ENCODE assay signal across 9 cellular contexts in genomic region chr3:126487151-126487771, GRCh38. TPM values are rescaled to one million over a fixed set of nuclear protein-coding genes. Genes with fewer than 3 reads are reported as not detected.
DNase-seq lines count a peak whose midpoint lies in the region; ATAC-seq and TF ChIP-seq lines count a peak whose summit lies in the region.
"Had no signal": no experiment of that assay in that cellular context is flagged by ENCODE, and none has a peak within 500 bp of the region (broad histone marks: within the 10 kb centered on the region; RNA-seq: fewer than 3 reads in every experiment).

No MANE protein-coding gene starts in this region.

- H3K9me3 Mint-ChIP-seq in activated CD4-positive, alpha-beta T cell treated with anti-CD3 and anti-CD28 coated beads, Interleukin-2, amount 10 ng/mL, durations not matched to agents 24 days and 14 days = no peaks in the 10 kb centered on the region
- no peaks in the 10 kb centered on the region for H3K9me3 Mint-ChIP-seq in stimulated activated effector memory CD8-positive, alpha-beta T cell treated with anti-CD3 and anti-CD28 coated beads, Interleukin-12 subunit alpha, Interleukin-12 subunit beta, amount 100 ng/mL, for 72 hours
- no peaks in the 10 kb centered on the region for H3K9me3 Mint-ChIP-seq in CD4-positive, alpha-beta memory T cell

- no peak overlapping the region for H3K4me3 Mint-ChIP-seq in activated CD4-positive, alpha-beta T cell treated with anti-CD3 and anti-CD28 coated beads, Interleukin-2, amount 10 ng/mL, durations not matched to agents 24 days and 14 days
- H3K4me3 Mint-ChIP-seq in stimulated activated effector memory CD8-positive, alpha-beta T cell treated with anti-CD3 and anti-CD28 coated beads, Interleukin-12 subunit alpha, Interleukin-12 subunit beta, amount 100 ng/mL, for 72 hours = no peak overlapping the region
- H3K4me3 Mint-ChIP-seq in CD4-positive, alpha-beta memory T cell = no peak overlapping the region

- peak; percentile 66 for DNase-seq in activated CD4-positive, alpha-beta T cell treated with anti-CD3 and anti-CD28 coated beads, Interleukin-2, amount 10 ng/mL, durations not matched to agents 24 days and 14 days
- no peak for DNase-seq in activated CD4-positive, alpha-beta T cell treated with anti-CD3 and anti-CD28 coated beads for 4 hours
- peak; percentile 50 for DNase-seq in SW480 (ENCODE audit: low spot score)
- DNase-seq in fibroblast of pulmonary artery (ENCODE audit: low read depth) = peak; percentile 12
- DNase-seq in stimulated activated effector memory CD8-positive, alpha-beta T cell treated with anti-CD3 and anti-CD28 coated beads, Interleukin-12 subunit alpha, Interleukin-12 subunit beta, amount 100 ng/mL, for 72 hours (ENCODE audit: low spot score in 2 of 2) = no peak
- DNase-seq in NCI-H2227 (lab: John Stamatoyannopoulos, UW; ENCODE audit: unreplicated experiment) = no peak
- no peak for DNase-seq in CD4-positive, alpha-beta memory T cell
- no peak for DNase-seq in Ammon's horn (ENCODE audit: low spot score)
- DNase-seq: activated gamma-delta T cell had no signal

- H3K27ac Mint-ChIP-seq in activated CD4-positive, alpha-beta T cell treated with anti-CD3 and anti-CD28 coated beads, Interleukin-2, amount 10 ng/mL, durations not matched to agents 24 days and 14 days = peak overlapping the region; percentile 82
- peak overlapping the region; percentile 75 for H3K27ac Mint-ChIP-seq in stimulated activated effector memory CD8-positive, alpha-beta T cell treated with anti-CD3 and anti-CD28 coated beads, Interleukin-12 subunit alpha, Interleukin-12 subunit beta, amount 100 ng/mL, for 72 hours
- peak overlapping the region in 2 of 7 donors; percentile 50 to 63 for H3K27ac Mint-ChIP-seq in CD4-positive, alpha-beta memory T cell

- H3K36me3 Mint-ChIP-seq in activated CD4-positive, alpha-beta T cell treated with anti-CD3 and anti-CD28 coated beads, Interleukin-2, amount 10 ng/mL, durations not matched to agents 24 days and 14 days (ENCODE audit: low read depth) = no peaks in the 10 kb centered on the region
- H3K36me3 Mint-ChIP-seq in stimulated activated effector memory CD8-positive, alpha-beta T cell treated with anti-CD3 and anti-CD28 coated beads, Interleukin-12 subunit alpha, Interleukin-12 subunit beta, amount 100 ng/mL, for 72 hours = no peaks in the 10 kb centered on the region
- no peaks in the 10 kb centered on the region for H3K36me3 Mint-ChIP-seq in CD4-positive, alpha-beta memory T cell

- ATAC-seq in stimulated activated effector memory CD8-positive, alpha-beta T cell treated with anti-CD3 and anti-CD28 coated beads, Interleukin-12 subunit alpha, Interleukin-12 subunit beta, amount 100 ng/mL, for 72 hours = peak; percentile 44

- no peaks in the 10 kb centered on the region for H3K27me3 Mint-ChIP-seq in activated CD4-positive, alpha-beta T cell treated with anti-CD3 and anti-CD28 coated beads, Interleukin-2, amount 10 ng/mL, durations not matched to agents 24 days and 14 days
- peaks cover 0 to 2% of the 10 kb centered on the region in 2 donors for H3K27me3 Mint-ChIP-seq in CD4-positive, alpha-beta memory T cell

- H3K27ac ChIP-seq in CD4-positive, alpha-beta memory T cell (ENCODE audit: low read depth, low read length) = no peak overlapping the region

- no peaks in the 10 kb centered on the region for H3K36me3 ChIP-seq in CD4-positive, alpha-beta memory T cell (ENCODE audit: insufficient read depth, low read length)

- peak; percentile 13 for TF ChIP-seq CTCF in fibroblast of pulmonary artery (IDR thresholded peaks at IDR 0.05; ENCODE audit: low read length, missing control alignments)

- H3K4me1 ChIP-seq in CD4-positive, alpha-beta memory T cell (ENCODE audit: insufficient read depth, low read length) = peaks cover 8% of the 10 kb centered on the region

- POLR2A ChIA-PET in CD4-positive, alpha-beta memory T cell (lab: Charles Lee; ENCODE audit: partially characterized antibody) = no interaction called here

- CTCF ChIA-PET in CD4-positive, alpha-beta memory T cell (lab: Charles Lee; ENCODE audit: partially characterized antibody) = no interaction called here

- H3K27me3 ChIP-seq in CD4-positive, alpha-beta memory T cell (ENCODE audit: insufficient read depth, low read length) = no peaks in the 10 kb centered on the region

- H3K4me1 Mint-ChIP-seq in activated CD4-positive, alpha-beta T cell treated with anti-CD3 and anti-CD28 coated beads, Interleukin-2, amount 10 ng/mL, durations not matched to agents 24 days and 14 days = peaks cover 10% of the 10 kb centered on the region
- peaks cover 12% of the 10 kb centered on the region for H3K4me1 Mint-ChIP-seq in stimulated activated effector memory CD8-positive, alpha-beta T cell treated with anti-CD3 and anti-CD28 coated beads, Interleukin-12 subunit alpha, Interleukin-12 subunit beta, amount 100 ng/mL, for 72 hours
- peaks cover 8 to 12% (median 11%) of the 10 kb centered on the region in 4 donors for H3K4me1 Mint-ChIP-seq in CD4-positive, alpha-beta memory T cell

- H3K4me3 ChIP-seq in fibroblast of pulmonary artery (replicated peaks; ENCODE audit: low read depth, low read length) = no peak overlapping the region
- no peak overlapping the region for H3K4me3 ChIP-seq in CD4-positive, alpha-beta memory T cell (ENCODE audit: low read length in 2 of 2)

- intact Hi-C loops in activated CD4-positive, alpha-beta T cell treated with anti-CD3 and anti-CD28 coated beads, Interleukin-2, amount 10 ng/mL, durations not matched to agents 24 days and 14 days (cut with micrococcal nuclease) = no loop called here
- intact Hi-C loops in CD4-positive, alpha-beta memory T cell (cut with micrococcal nuclease) = no loop called here

- no peaks in the 10 kb centered on the region for H3K9me3 ChIP-seq in CD4-positive, alpha-beta memory T cell (ENCODE audit: control insufficient read depth in 1 of 2, low read length in 2 of 2)

RNA-seq across cellular contexts. Expression of gene ZXDC, which starts 11.6 kb away (rescaled TPM):
- total RNA-seq in activated CD4-positive, alpha-beta T cell treated with anti-CD3 and anti-CD28 coated beads, Interleukin-2, amount 10 ng/mL, durations not matched to agents 24 days and 14 days = 29.2 and 29.4 TPM in 2 replicates
- total RNA-seq in CD4-positive, alpha-beta memory T cell = 10 to 100 TPM; 58.2 to 66.3 TPM
- polyA plus RNA-seq in CD4-positive, alpha-beta memory T cell = 10 to 100 TPM; 10.3 to 27.7 TPM

RNA-seq across cellular contexts. Expression of gene UROC1, which starts 30.3 kb away (rescaled TPM):
- total RNA-seq in activated CD4-positive, alpha-beta T cell treated with anti-CD3 and anti-CD28 coated beads, Interleukin-2, amount 10 ng/mL, durations not matched to agents 24 days and 14 days = not detected in 2 replicates
- total RNA-seq in CD4-positive, alpha-beta memory T cell = not detected
- polyA plus RNA-seq in CD4-positive, alpha-beta memory T cell = not detected

RNA-seq across cellular contexts. Expression of gene CHST13, which starts 36.7 kb away (rescaled TPM):
- total RNA-seq in activated CD4-positive, alpha-beta T cell treated with anti-CD3 and anti-CD28 coated beads, Interleukin-2, amount 10 ng/mL, durations not matched to agents 24 days and 14 days = not detected in 2 replicates
- total RNA-seq in CD4-positive, alpha-beta memory T cell = under 1 TPM; 0.23 to 0.42 TPM
- polyA plus RNA-seq in CD4-positive, alpha-beta memory T cell = not detected

Comparison
In these comparisons a context has a peak if more than half of its experiments do, and no peak if none do; other contexts are left out.
1. DNase-seq: peak in activated CD4-positive, alpha-beta T cell treated with anti-CD3 and anti-CD28 coated beads, Interleukin-2, amount 10 ng/mL, durations not matched to agents 24 days and 14 days (single experiment), SW480 (single experiment) and fibroblast of pulmonary artery (single experiment); none in activated CD4-positive, alpha-beta T cell treated with anti-CD3 and anti-CD28 coated beads for 4 hours (0 of 2), stimulated activated effector memory CD8-positive, alpha-beta T cell treated with anti-CD3 and anti-CD28 coated beads, Interleukin-12 subunit alpha, Interleukin-12 subunit beta, amount 100 ng/mL, for 72 hours (0 of 2), NCI-H2227 (single experiment), CD4-positive, alpha-beta memory T cell (0 of 5) and Ammon's horn (single experiment).